Comparison of ENCODE assay signal across 11 cellular contexts in genomic region chr18:37483221-37483971, GRCh38.
DNase-seq lines count a peak whose midpoint lies in the region; ATAC-seq and TF ChIP-seq lines count a peak whose summit lies in the region.
"Had no signal": no experiment of that assay in that cellular context is flagged by ENCODE, and none has a peak within 500 bp of the region (broad histone marks: within the 10 kb centered on the region; RNA-seq: fewer than 3 reads in every experiment).

No MANE protein-coding gene starts in this region.

- TF ChIP-seq CTCF in LNCaP clone FGC (IDR thresholded peaks at IDR 0.05; ENCODE audit: control insufficient read depth, extremely low read depth, insufficient read depth), result no peak
- TF ChIP-seq CTCF in mammary epithelial cell (conservative IDR thresholded peaks at IDR 0.05 in 1 of 2, IDR thresholded peaks at IDR 0.05 in 1 of 2; ENCODE audit: extremely low read depth in 1 of 2, insufficient read depth in 1 of 2, low read depth in 1 of 2, low read length in 2 of 2), result no peak
- TF ChIP-seq CTCF in PC-9 (conservative IDR thresholded peaks at IDR 0.05), result no peak

- ATAC-seq in GM18873 (IDR thresholded peaks at IDR 0.05; ENCODE audit: low FRiP score, unreplicated experiment), result no peak
- ATAC-seq in HG03135 (IDR thresholded peaks at IDR 0.05; ENCODE audit: unreplicated experiment), result no peak

- no peaks in the 10 kb centered on the region for H3K36me3 ChIP-seq in mammary epithelial cell (ENCODE audit: insufficient read depth, low read length)
- no peaks in the 10 kb centered on the region for H3K36me3 ChIP-seq in PC-9 (ENCODE audit: low read depth)
- H3K36me3 ChIP-seq: thoracic aorta had no signal

- CTCF ChIA-PET in mammary epithelial cell (lab: Charles Lee; ENCODE audit: low non-redundant PET) (no interaction called here), PC-9 (lab: Charles Lee) (no interaction called here)

- H3K4me3 ChIP-seq in LNCaP clone FGC (ENCODE audit: low read depth, low read length) (no peak overlapping the region), mammary epithelial cell (replicated peaks in 1 of 3; ENCODE audit: insufficient read depth in 1 of 3, low read depth in 2 of 3, low read length in 3 of 3) (no peak overlapping the region), PC-9 (no peak overlapping the region)
- H3K4me3 ChIP-seq: thoracic aorta had no signal

- in situ Hi-C loops in mammary epithelial cell (cut with MboI; ENCODE audit: low sequenced_read_pairs in 2 of 2), result no loop called here

- no peaks in the 10 kb centered on the region for H3K9me3 ChIP-seq in mammary epithelial cell (replicated peaks; ENCODE audit: insufficient read depth, low read length)
- no peaks in the 10 kb centered on the region for H3K9me3 ChIP-seq in PC-9 (ENCODE audit: insufficient read depth, low read depth)
- H3K9me3 ChIP-seq: thoracic aorta had no signal

- no peak overlapping the region for H3K27ac ChIP-seq in mammary epithelial cell (ENCODE audit: insufficient read depth, low read depth, low read length)
- H3K27ac ChIP-seq in PC-9, result no peak overlapping the region
- H3K27ac ChIP-seq: thoracic aorta had no signal

- intact Hi-C loops in mammary epithelial cell (cut with micrococcal nuclease), result no loop called here
- intact Hi-C loops in PC-9 (cut with micrococcal nuclease; ENCODE audit: unreplicated experiment), result no loop called here

- POLR2A ChIA-PET in PC-9 (lab: Charles Lee; ENCODE audit: unreplicated experiment), result no interaction called here

- no peak overlapping the region for H3K4me2 ChIP-seq in mammary epithelial cell (ENCODE audit: insufficient read depth, low read depth, low read length)
- H3K4me2 ChIP-seq in PC-9, result no peak overlapping the region

- no peaks in the 10 kb centered on the region for H3F3A ChIP-seq in PC-9 (ENCODE audit: insufficient read depth, low read depth)

- peak; percentile 55 for DNase-seq in GM03348 (ENCODE audit: low spot score)
- peak; percentile 8 for DNase-seq in LNCaP clone FGC (ENCODE audit: low read depth)
- peak; percentile 27 for DNase-seq in mammary epithelial cell
- peak; percentile 36 to 42 for DNase-seq in lung microvascular endothelial cell (ENCODE audit: low read depth in 2 of 2)
- no peak for DNase-seq in GM19240 (ENCODE audit: insufficient read length, low spot score)
- no peak for DNase-seq in PC-9
- DNase-seq: activated gamma-delta T cell treated with Interleukin-2 at 50 U/mL for 16 hours, GDM1 had no signal

- dilution Hi-C loops in mammary epithelial cell (cut with HindIII; ENCODE audit: low sequenced_read_pairs), result loop anchor here (5.0 to 25.0 kb wide), 3 partner anchors 64 to 521 kb away; no protein-coding TSS in a partner anchor

- H3K79me2 ChIP-seq in mammary epithelial cell (ENCODE audit: insufficient read depth, low read length) (no peaks in the 10 kb centered on the region), PC-9 (ENCODE audit: low read depth) (no peaks in the 10 kb centered on the region)

- H2AFZ ChIP-seq in mammary epithelial cell (ENCODE audit: low read depth, low read length) (no peak overlapping the region), PC-9 (no peak overlapping the region)

- H3K4me1 ChIP-seq in mammary epithelial cell (ENCODE audit: insufficient read depth, low read length) (peaks cover 3% of the 10 kb centered on the region), PC-9 (replicated peaks; ENCODE audit: insufficient read depth) (no peaks in the 10 kb centered on the region)

- H3K9me2 ChIP-seq in PC-9 (ENCODE audit: insufficient read depth), result no peaks in the 10 kb centered on the region

- H4K20me1 ChIP-seq in mammary epithelial cell (ENCODE audit: insufficient read depth, low read length) (no peaks in the 10 kb centered on the region), PC-9 (ENCODE audit: insufficient read depth) (no peaks in the 10 kb centered on the region)

- no peak overlapping the region for H3K9ac ChIP-seq in mammary epithelial cell (ENCODE audit: insufficient read depth, low read length)

- H3K27me3 ChIP-seq in mammary epithelial cell (ENCODE audit: insufficient read depth, low read length) (peaks cover 9% of the 10 kb centered on the region), PC-9 (ENCODE audit: insufficient read depth, low read depth) (peaks cover 18% of the 10 kb centered on the region)

- BruUV-seq in mammary epithelial cell (replicated peaks; lab: Mats Ljungman, UMichigan), result no TSS peak
- no TSS peak for BruUV-seq in PC-9 (replicated peaks; lab: Mats Ljungman, UMichigan)

- WGBS in mammary epithelial cell (ENCODE audit: low coverage, missing lambda C conversion rate), result 24% methylated on average over 12 of the region's 12 CpGs

Comparison
In these comparisons a context has a peak if more than half of its experiments do, and no peak if none do; other contexts are left out.
1. DNase-seq: peak in GM03348 (single experiment), LNCaP clone FGC (single experiment), mammary epithelial cell (single experiment) and lung microvascular endothelial cell (2 of 2); none in GM19240 (single experiment) and PC-9 (0 of 2).